ENCODE assay signal across 15 cellular contexts in genomic region chr18:66156946-66157687, GRCh38.
"Had no signal": no experiment of that assay in that cellular context is flagged by ENCODE, and none has a peak within 500 bp of the region (broad histone marks: within the 10 kb centered on the region; RNA-seq: fewer than 3 reads in every experiment).

No MANE protein-coding gene starts in this region.

- H3K36me3 ChIP-seq: brain microvascular endothelial cell, pancreas, upper lobe of right lung had no signal

- H3K27ac ChIP-seq: brain microvascular endothelial cell, pancreas, upper lobe of right lung had no signal

- H3K27me3 ChIP-seq: brain microvascular endothelial cell, upper lobe of right lung had no signal

- H3K4me3 ChIP-seq: lung, pancreas, upper lobe of right lung had no signal

- DNase-seq: activated CD4-positive, alpha-beta memory T cell treated with anti-CD3 and anti-CD28 coated beads for 36 hours; activated CD4-positive, alpha-beta T cell treated with anti-CD3 and anti-CD28 coated beads for 1 hour; activated gamma-delta T cell treated with Interleukin-2 at 50 U/mL for 16 hours; activated naive CD8-positive, alpha-beta T cell treated with anti-CD3 and anti-CD28 coated beads for 36 hours; activated T-cell treated with anti-CD3 and anti-CD28 coated beads, Interleukin-2, amount 50 U/mL, for 72 hours; brain microvascular endothelial cell; endodermal cell; erythroblast; immature natural killer cell; left cardiac atrium; naive B cell; pancreas; stimulated activated CD4-positive, alpha-beta T cell treated with anti-CD3 and anti-CD28 coated beads, Interleukin-12 subunit alpha, Interleukin-12 subunit beta, amount 100 ng/mL, for 4 hours; upper lobe of right lung had no signal

- H3K9me3 ChIP-seq: pancreas, upper lobe of right lung had no signal

- H3K4me1 ChIP-seq: pancreas, upper lobe of right lung had no signal

- ATAC-seq: activated T-cell treated with anti-CD3 and anti-CD28 coated beads, Interleukin-2, amount 50 U/mL, for 72 hours; left cardiac atrium; pancreas; upper lobe of right lung had no signal
